ENCODE assay signal across 21 cellular contexts in genomic region chr12:11568155-11568761, GRCh38.
DNase-seq lines count a peak whose midpoint lies in the region; ATAC-seq and TF ChIP-seq lines count a peak whose summit lies in the region.
"Had no signal": no experiment of that assay in that cellular context is flagged by ENCODE, and none has a peak within 500 bp of the region (broad histone marks: within the 10 kb centered on the region; RNA-seq: fewer than 3 reads in every experiment).

No MANE protein-coding gene starts in this region.

- DNase-seq in osteocyte (ENCODE audit: extremely low spot score, unreplicated experiment), result no peak
- no peak for DNase-seq in NCI-H748 treated with DMSO at 0.1 percent for 48 hours (lab: John Stamatoyannopoulos, UW)
- no peak for DNase-seq in NCI-H524 (lab: John Stamatoyannopoulos, UW)
- no peak for DNase-seq in NCI-H1436 treated with DMSO at 0.1 percent for 48 hours (lab: John Stamatoyannopoulos, UW)
- no peak for DNase-seq in posterior cingulate gyrus
- DNase-seq: activated CD4-positive, alpha-beta memory T cell treated with anti-CD3 and anti-CD28 coated beads for 36 hours; activated naive CD8-positive, alpha-beta T cell treated with anti-CD3 and anti-CD28 coated beads for 36 hours; activated T-cell treated with anti-CD3 and anti-CD28 coated beads, Interleukin-2, amount 50 U/mL, for 24 hours; brain microvascular endothelial cell; dorsolateral prefrontal cortex; heart left ventricle; islet precursor cell; NCI-H187; NCI-H510A; PC-9; stimulated activated naive CD8-positive, alpha-beta T cell treated with anti-CD3 and anti-CD28 coated beads, Interleukin-15, Interleukin-2, amounts not matched to agents 100 U/mL and 50 U/mL, for 24 hours had no signal

- ATAC-seq in GM19023 (IDR thresholded peaks at IDR 0.05; ENCODE audit: unreplicated experiment), result peak; percentile 29
- ATAC-seq in HG02571 (IDR thresholded peaks at IDR 0.05; ENCODE audit: unreplicated experiment), result peak; percentile 21
- ATAC-seq: heart left ventricle; natural killer cell treated with Interleukin-12 subunit alpha and Interleukin-12 subunit beta and Interleukin-15 and Interleukin-18, amount 100 ng/mL, for 72 hours; stimulated activated naive CD8-positive, alpha-beta T cell treated with anti-CD3 and anti-CD28 coated beads, Interleukin-15, Interleukin-2, amounts not matched to agents 100 U/mL and 50 U/mL, for 24 hours had no signal

- H3K27ac Mint-ChIP-seq in IgD-negative memory B cell, result peak overlapping the region; percentile 26 to 73 (median 47)
- peak overlapping the region; percentile 57 for H3K27ac Mint-ChIP-seq in osteocyte (ENCODE audit: unreplicated experiment)
- H3K27ac Mint-ChIP-seq: activated CD4-positive, alpha-beta memory T cell treated with anti-CD3 and anti-CD28 coated beads for 36 hours; activated naive CD8-positive, alpha-beta T cell treated with anti-CD3 and anti-CD28 coated beads for 36 hours; activated T-cell treated with anti-CD3 and anti-CD28 coated beads, Interleukin-2, amount 50 U/mL, for 24 hours; natural killer cell treated with Interleukin-12 subunit alpha and Interleukin-12 subunit beta and Interleukin-15 and Interleukin-18, amount 100 ng/mL, for 72 hours; type B pancreatic cell had no signal

- H3K4me1 Mint-ChIP-seq in IgD-negative memory B cell, result peaks cover 21 to 27% (median 21%) of the 10 kb centered on the region in 3 donors
- peaks cover 19% of the 10 kb centered on the region for H3K4me1 Mint-ChIP-seq in osteocyte (ENCODE audit: unreplicated experiment)

- H3K36me3 Mint-ChIP-seq in IgD-negative memory B cell, result peaks cover 2% of the 10 kb centered on the region
- H3K36me3 Mint-ChIP-seq in osteocyte (ENCODE audit: unreplicated experiment), result no peaks in the 10 kb centered on the region
- H3K36me3 Mint-ChIP-seq: activated CD4-positive, alpha-beta memory T cell treated with anti-CD3 and anti-CD28 coated beads for 36 hours; activated naive CD8-positive, alpha-beta T cell treated with anti-CD3 and anti-CD28 coated beads for 36 hours; natural killer cell treated with Interleukin-12 subunit alpha and Interleukin-12 subunit beta and Interleukin-15 and Interleukin-18, amount 100 ng/mL, for 72 hours; type B pancreatic cell had no signal

- H3K4me3 Mint-ChIP-seq in IgD-negative memory B cell (peak overlapping the region in 2 of 4 donors; percentile 7 to 36), osteocyte (ENCODE audit: unreplicated experiment) (no peak overlapping the region)
- H3K4me3 Mint-ChIP-seq: activated CD4-positive, alpha-beta memory T cell treated with anti-CD3 and anti-CD28 coated beads for 36 hours; activated naive CD8-positive, alpha-beta T cell treated with anti-CD3 and anti-CD28 coated beads for 36 hours; activated T-cell treated with anti-CD3 and anti-CD28 coated beads, Interleukin-2, amount 50 U/mL, for 24 hours; natural killer cell treated with Interleukin-12 subunit alpha and Interleukin-12 subunit beta and Interleukin-15 and Interleukin-18, amount 100 ng/mL, for 72 hours; type B pancreatic cell had no signal

- H3K9me3 Mint-ChIP-seq in IgD-negative memory B cell, result peaks cover 0 to 9% (median 0%) of the 10 kb centered on the region in 3 donors
- H3K9me3 Mint-ChIP-seq in osteocyte (ENCODE audit: unreplicated experiment), result no peaks in the 10 kb centered on the region
- H3K9me3 Mint-ChIP-seq: activated CD4-positive, alpha-beta memory T cell treated with anti-CD3 and anti-CD28 coated beads for 36 hours; activated T-cell treated with anti-CD3 and anti-CD28 coated beads, Interleukin-2, amount 50 U/mL, for 24 hours; natural killer cell treated with Interleukin-12 subunit alpha and Interleukin-12 subunit beta and Interleukin-15 and Interleukin-18, amount 100 ng/mL, for 72 hours; type B pancreatic cell had no signal

- H3K27me3 Mint-ChIP-seq in IgD-negative memory B cell (peaks cover 15% of the 10 kb centered on the region), osteocyte (ENCODE audit: unreplicated experiment) (no peaks in the 10 kb centered on the region)
- H3K27me3 Mint-ChIP-seq: activated CD4-positive, alpha-beta memory T cell treated with anti-CD3 and anti-CD28 coated beads for 36 hours; activated naive CD8-positive, alpha-beta T cell treated with anti-CD3 and anti-CD28 coated beads for 36 hours; activated T-cell treated with anti-CD3 and anti-CD28 coated beads, Interleukin-2, amount 50 U/mL, for 24 hours had no signal

- no peak for TF ChIP-seq CTCF in osteocyte (IDR thresholded peaks at IDR 0.05)

- intact Hi-C loops in posterior cingulate gyrus (cut with DNase I), result no loop called here
